Comparison of ENCODE assay signal across 19 cellular contexts in genomic region chr1:53314096-53314495, GRCh38. TPM values are rescaled to one million over a fixed set of nuclear protein-coding genes. Genes with fewer than 3 reads are reported as not detected.
DNase-seq lines count a peak whose midpoint lies in the region; ATAC-seq and TF ChIP-seq lines count a peak whose summit lies in the region.
"Had no signal": no experiment of that assay in that cellular context is flagged by ENCODE, and none has a peak within 500 bp of the region (broad histone marks: within the 10 kb centered on the region; RNA-seq: fewer than 3 reads in every experiment).

No MANE protein-coding gene starts in this region.

- H3K27me3 ChIP-seq in BLaER1, result no peaks in the 10 kb centered on the region
- no peaks in the 10 kb centered on the region for H3K27me3 ChIP-seq in CD4-positive, CD25-positive, alpha-beta regulatory T cell (ENCODE audit: control insufficient read depth, insufficient read depth, low read length)
- H3K27me3 ChIP-seq: BE2C, Peyer's patch had no signal

- no peak for ATAC-seq in CD4-positive, CD25-positive, alpha-beta regulatory T cell (ENCODE audit: low read depth in 2 of 2)
- no peak for ATAC-seq in activated T-helper 17 cell treated with anti-CD3 and anti-CD28 coated beads, Interleukin-2, amount 50 U/mL, for 72 hours (replicated peaks)
- ATAC-seq in GM18868 (IDR thresholded peaks at IDR 0.05; ENCODE audit: unreplicated experiment) (no peak), left colon (no peak)
- ATAC-seq: SK-N-SH treated with all-trans-retinoic acid at 6 μM for 48 hours had no signal

- peak overlapping the region; percentile 81 for H3K27ac ChIP-seq in BLaER1
- no peak overlapping the region for H3K27ac ChIP-seq in CD4-positive, CD25-positive, alpha-beta regulatory T cell (ENCODE audit: insufficient read depth, low read length, poor library complexity, severe bottlenecking)
- H3K27ac ChIP-seq: KMS-11, Peyer's patch had no signal

- H3K36me3 ChIP-seq in BLaER1, result peaks cover 56% of the 10 kb centered on the region
- peaks cover 3% of the 10 kb centered on the region for H3K36me3 ChIP-seq in CD4-positive, CD25-positive, alpha-beta regulatory T cell (ENCODE audit: control insufficient read depth, insufficient read depth, low read length)
- H3K36me3 ChIP-seq: Peyer's patch had no signal

- no peak for DNase-seq in CD4-positive, CD25-positive, alpha-beta regulatory T cell
- DNase-seq in nephron progenitor cell (no peak), SKM-1 (lab: John Stamatoyannopoulos, UW; ENCODE audit: unreplicated experiment) (no peak), NCI-H146 (lab: John Stamatoyannopoulos, UW) (no peak), left colon (no peak)
- DNase-seq: BE2C; CD8-positive, alpha-beta memory T cell; DND-41; GOT3; NCI-H2081 treated with DMSO at 0.1 percent for 48 hours; NCI-H2227 treated with DMSO at 0.1 percent for 48 hours; NCI-H524 treated with DMSO at 0.1 percent for 48 hours; Peyer's patch; SHP77 treated with DMSO at 0.1 percent for 48 hours had no signal

- no peaks in the 10 kb centered on the region for H3K9me3 Mint-ChIP-seq in CD4-positive, CD25-positive, alpha-beta regulatory T cell
- no peaks in the 10 kb centered on the region for H3K9me3 Mint-ChIP-seq in activated T-helper 17 cell treated with anti-CD3 and anti-CD28 coated beads, Interleukin-2, amount 50 U/mL, for 72 hours
- no peaks in the 10 kb centered on the region for H3K9me3 Mint-ChIP-seq in nephron progenitor cell
- H3K9me3 Mint-ChIP-seq: CD8-positive, alpha-beta memory T cell had no signal

- intact Hi-C loops in left colon (cut with DNase I, micrococcal nuclease), result no loop called here

- no peak overlapping the region for H3K4me3 Mint-ChIP-seq in CD4-positive, CD25-positive, alpha-beta regulatory T cell
- no peak overlapping the region for H3K4me3 Mint-ChIP-seq in activated T-helper 17 cell treated with anti-CD3 and anti-CD28 coated beads, Interleukin-2, amount 50 U/mL, for 72 hours
- H3K4me3 Mint-ChIP-seq in nephron progenitor cell, result no peak overlapping the region
- H3K4me3 Mint-ChIP-seq: CD8-positive, alpha-beta memory T cell had no signal

- peaks cover 4% of the 10 kb centered on the region for H3K36me3 Mint-ChIP-seq in CD4-positive, CD25-positive, alpha-beta regulatory T cell
- peaks cover 48% of the 10 kb centered on the region for H3K36me3 Mint-ChIP-seq in activated T-helper 17 cell treated with anti-CD3 and anti-CD28 coated beads, Interleukin-2, amount 50 U/mL, for 72 hours (ENCODE audit: low read depth)
- H3K36me3 Mint-ChIP-seq in nephron progenitor cell (ENCODE audit: low read depth), result no peaks in the 10 kb centered on the region

- no peak overlapping the region for H3K4me3 ChIP-seq in BLaER1
- no peak overlapping the region for H3K4me3 ChIP-seq in CD4-positive, CD25-positive, alpha-beta regulatory T cell (ENCODE audit: low read depth, low read length)
- H3K4me3 ChIP-seq: Peyer's patch had no signal

- peaks cover 98% of the 10 kb centered on the region for H4K20me1 ChIP-seq in BLaER1

- H3K4me1 ChIP-seq in BLaER1, result peaks cover 100% of the 10 kb centered on the region
- no peaks in the 10 kb centered on the region for H3K4me1 ChIP-seq in CD4-positive, CD25-positive, alpha-beta regulatory T cell (ENCODE audit: control insufficient read depth, insufficient read depth, low read length, poor library complexity, severe bottlenecking)
- H3K4me1 ChIP-seq: Peyer's patch had no signal

- no peaks in the 10 kb centered on the region for H3K9me3 ChIP-seq in BLaER1
- H3K9me3 ChIP-seq in CD4-positive, CD25-positive, alpha-beta regulatory T cell (ENCODE audit: control insufficient read depth in 2 of 2, low read length in 2 of 2), result no peaks in the 10 kb centered on the region
- H3K9me3 ChIP-seq: BE2C, Peyer's patch had no signal

- peak overlapping the region; percentile 28 to 80 (median 73) for H3K27ac Mint-ChIP-seq in CD4-positive, CD25-positive, alpha-beta regulatory T cell
- H3K27ac Mint-ChIP-seq in activated T-helper 17 cell treated with anti-CD3 and anti-CD28 coated beads, Interleukin-2, amount 50 U/mL, for 72 hours, result peak overlapping the region; percentile 72
- H3K27ac Mint-ChIP-seq in nephron progenitor cell, result peak overlapping the region; percentile 81

- no peaks in the 10 kb centered on the region for H3K27me3 Mint-ChIP-seq in CD4-positive, CD25-positive, alpha-beta regulatory T cell
- H3K27me3 Mint-ChIP-seq in activated T-helper 17 cell treated with anti-CD3 and anti-CD28 coated beads, Interleukin-2, amount 50 U/mL, for 72 hours, result no peaks in the 10 kb centered on the region
- H3K27me3 Mint-ChIP-seq in nephron progenitor cell (ENCODE audit: low read depth, poor library complexity), result no peaks in the 10 kb centered on the region
- H3K27me3 Mint-ChIP-seq: CD8-positive, alpha-beta memory T cell had no signal

- TF ChIP-seq CTCF in nephron progenitor cell (IDR thresholded peaks at IDR 0.05), result no peak

- H3K4me1 Mint-ChIP-seq in CD4-positive, CD25-positive, alpha-beta regulatory T cell, result peaks cover 0 to 11% (median 6%) of the 10 kb centered on the region in 4 donors
- H3K4me1 Mint-ChIP-seq in activated T-helper 17 cell treated with anti-CD3 and anti-CD28 coated beads, Interleukin-2, amount 50 U/mL, for 72 hours, result peaks cover 13% of the 10 kb centered on the region
- H3K4me1 Mint-ChIP-seq in nephron progenitor cell, result peaks cover 87% of the 10 kb centered on the region

- H3K9ac ChIP-seq in BLaER1, result peak overlapping the region; percentile 8; the same call in 1 of the 2 replicates
- H3K9ac ChIP-seq: KMS-11 had no signal

- peak overlapping the region; percentile 97 for H3K4me2 ChIP-seq in BLaER1
- H3K4me2 ChIP-seq: KMS-11 had no signal

RNA-seq across cellular contexts. Expression of gene LRP8, which starts 13.8 kb away (rescaled TPM):
- total RNA-seq in CD4-positive, CD25-positive, alpha-beta regulatory T cell, result 23.7 TPM
- polyA plus RNA-seq in CD4-positive, CD25-positive, alpha-beta regulatory T cell, result 1 to 10 TPM; 1.0 to 3.3 (median 1.9) TPM
- total RNA-seq in activated T-helper 17 cell treated with anti-CD3 and anti-CD28 coated beads, Interleukin-2, amount 50 U/mL, for 72 hours, result 10 to 100 TPM; 36.0 to 68.1 TPM
- total RNA-seq in left colon, result 1 to 10 TPM; 2.5 to 5.3 TPM
